Comparison of ENCODE assay signal across 10 cellular contexts in genomic region chr10:624312-624604, GRCh38.
DNase-seq lines count a peak whose midpoint lies in the region; ATAC-seq, FAIRE-seq and TF ChIP-seq lines count a peak whose summit lies in the region.
"Had no signal": no experiment of that assay in that cellular context is flagged by ENCODE, and none has a peak within 500 bp of the region (broad histone marks: within the 10 kb centered on the region; RNA-seq: fewer than 3 reads in every experiment).

No MANE protein-coding gene starts in this region.

- H3K27me3 ChIP-seq in BLaER1 treated with 17β-estradiol and CSF1 and Interleukin-3, amounts not matched to agents 10 nM and 100 nM = peaks cover 0 to 97% (median 16%) of the 10 kb centered on the region in 11 experiments; a peak in 14 of 22 replicates
- H3K27me3 ChIP-seq in astrocyte (ENCODE audit: insufficient read depth, low read length) (no peaks in the 10 kb centered on the region), HepG2 (ENCODE audit: control insufficient read depth in 1 of 2, insufficient read depth in 2 of 2, low read length in 2 of 2) (no peaks in the 10 kb centered on the region), sigmoid colon (no peaks in the 10 kb centered on the region)

- H3K27ac ChIP-seq in BLaER1 treated with 17β-estradiol and CSF1 and Interleukin-3, amounts not matched to agents 10 nM and 100 nM = peak overlapping the region in 2 of 11 experiments; percentile 22 to 62; a peak in 3 of 22 replicates
- H3K27ac ChIP-seq in astrocyte (ENCODE audit: low read depth, low read length) (peak overlapping the region; percentile 94), HepG2 (ENCODE audit: extremely low read length, insufficient read depth, low read length) (no peak overlapping the region), sigmoid colon (peak overlapping the region; percentile 88 to 93 (median 89))

- in situ Hi-C loops in HepG2 (cut with HindIII; ENCODE audit: extremely low pct_ligation_motif_present, low pct_unique_long_range_greater_than_20kb) = no loop called here

- H2AFZ ChIP-seq in astrocyte (ENCODE audit: low read depth, low read length) (no peak overlapping the region), HepG2 (ENCODE audit: low read length) (no peak overlapping the region)

- peaks cover 37 to 98% (median 93%) of the 10 kb centered on the region in 11 experiments; a peak in 21 of 22 replicates for H4K20me1 ChIP-seq in BLaER1 treated with 17β-estradiol and CSF1 and Interleukin-3, amounts not matched to agents 10 nM and 100 nM
- H4K20me1 ChIP-seq in astrocyte (ENCODE audit: insufficient read depth, low read length) (peaks cover 69% of the 10 kb centered on the region), HepG2 (ENCODE audit: insufficient read depth, low read length) (peaks cover 4% of the 10 kb centered on the region; the same call in 1 of the 2 replicates)

- no peak for TF ChIP-seq RAD21 in HepG2 (CRISPR knock-in tag; IDR thresholded peaks at IDR 0.05)

- no peaks in the 10 kb centered on the region for H3K36me3 ChIP-seq in BLaER1 treated with 17β-estradiol and CSF1 and Interleukin-3, amounts not matched to agents 10 nM and 100 nM
- H3K36me3 ChIP-seq in astrocyte (ENCODE audit: insufficient read depth, low read length) = no peaks in the 10 kb centered on the region
- no peaks in the 10 kb centered on the region for H3K36me3 ChIP-seq in HepG2 (replicated peaks in 1 of 2; ENCODE audit: control insufficient read depth in 1 of 2, insufficient read depth in 2 of 2, low read length in 2 of 2)
- no peaks in the 10 kb centered on the region for H3K36me3 ChIP-seq in sigmoid colon

- H3K4me2 ChIP-seq in BLaER1 treated with 17β-estradiol and CSF1 and Interleukin-3, amounts not matched to agents 10 nM and 100 nM = peak overlapping the region; percentile 62 to 94 (median 79)
- H3K4me2 ChIP-seq in astrocyte (ENCODE audit: low read length) = peak overlapping the region; percentile 85
- peak overlapping the region; percentile 86 for H3K4me2 ChIP-seq in HepG2 (ENCODE audit: low read depth, low read length)

- ATAC-seq in HepG2 = peak; percentile 46; the same call in 2 of the 3 replicates
- no peak for ATAC-seq in HG02759 (IDR thresholded peaks at IDR 0.05; ENCODE audit: unreplicated experiment)
- no peak for ATAC-seq in GM18873 (IDR thresholded peaks at IDR 0.05; ENCODE audit: low FRiP score, unreplicated experiment)
- ATAC-seq in HG03280 (IDR thresholded peaks at IDR 0.05; ENCODE audit: unreplicated experiment) = no peak

- TF ChIP-seq EP300 in HepG2 (IDR thresholded peaks at IDR 0.05; ENCODE audit: low read depth in 2 of 2, low read length in 2 of 2) = no peak
- TF ChIP-seq EP300 in HepG2 (CRISPR knock-in tag; IDR thresholded peaks at IDR 0.05; ENCODE audit: borderline replicate concordance) = no peak
- TF ChIP-seq EP300 in sigmoid colon (IDR thresholded peaks at IDR 0.05) = no peak

- H3K4me3 Mint-ChIP-seq in astrocyte (ENCODE audit: unreplicated experiment) = no peak overlapping the region

- peaks cover 58 to 92% (median 74%) of the 10 kb centered on the region in 10 experiments for H3K4me1 ChIP-seq in BLaER1 treated with 17β-estradiol and CSF1 and Interleukin-3, amounts not matched to agents 10 nM and 100 nM
- H3K4me1 ChIP-seq in astrocyte (ENCODE audit: insufficient read depth, low read length) = peaks cover 25% of the 10 kb centered on the region
- H3K4me1 ChIP-seq in HepG2 (ENCODE audit: insufficient read depth, low read length) = peaks cover 24% of the 10 kb centered on the region
- peaks cover 0 to 84% (median 77%) of the 10 kb centered on the region in 4 donors for H3K4me1 ChIP-seq in sigmoid colon

- intact Hi-C loops in HepG2 (cut with micrococcal nuclease; ENCODE audit: unreplicated experiment) (no loop called here), sigmoid colon (cut with DNase I) (loop anchor here (5.0 kb wide), 1 partner anchor 112 kb away; no protein-coding TSS in a partner anchor)

- no CpG with 5 or more reads among the region's 8 CpGs for WGBS in HepG2 (ENCODE audit: low lambda C conversion rate)
- WGBS in sigmoid colon, 2 donors = 73 to 85% methylated on average over 8 of the region's 8 CpGs

- H3K4me1 Mint-ChIP-seq in astrocyte (ENCODE audit: low read depth, unreplicated experiment) = peaks cover 44% of the 10 kb centered on the region

- no peak for TF ChIP-seq CTCF in astrocyte (IDR thresholded peaks at IDR 0.05; ENCODE audit: insufficient read depth, low read depth, low read length)
- TF ChIP-seq CTCF in HepG2 (CRISPR knock-in tag; IDR thresholded peaks at IDR 0.05) = no peak
- TF ChIP-seq CTCF in sigmoid colon (IDR thresholded peaks at IDR 0.05) = no peak

- no peaks in the 10 kb centered on the region for H3K9me3 ChIP-seq in BLaER1 treated with 17β-estradiol and CSF1 and Interleukin-3, amounts not matched to agents 10 nM and 100 nM (replicated peaks in 1 of 11)
- H3K9me3 ChIP-seq in astrocyte (ENCODE audit: insufficient read depth, low read depth, low read length) (no peaks in the 10 kb centered on the region), HepG2 (ENCODE audit: low read length) (no peaks in the 10 kb centered on the region), sigmoid colon (no peaks in the 10 kb centered on the region)

- TF ChIP-seq POLR2A in HepG2 (IDR thresholded peaks at IDR 0.05; ENCODE audit: insufficient read depth in 1 of 2, low read depth in 2 of 2, low read length in 2 of 2) (no peak), sigmoid colon (IDR thresholded peaks at IDR 0.05) (no peak)

- no peaks in the 10 kb centered on the region for H3K9me3 Mint-ChIP-seq in astrocyte (ENCODE audit: unreplicated experiment)

- FAIRE-seq in astrocyte (lab: Jason Lieb, UNC) = no peak
- FAIRE-seq in HepG2 (lab: Jason Lieb, UNC) = no peak

- H3K27me3 Mint-ChIP-seq in astrocyte (ENCODE audit: low read depth, unreplicated experiment) = no peaks in the 10 kb centered on the region

- H3K36me3 Mint-ChIP-seq in astrocyte (ENCODE audit: low read depth, unreplicated experiment) = peaks cover 14% of the 10 kb centered on the region

- peak overlapping the region; percentile 98 for H3K27ac Mint-ChIP-seq in astrocyte (ENCODE audit: unreplicated experiment)

- POLR2A ChIA-PET in HepG2 (lab: Yijun Ruan, JAX) = interaction anchor here (1.2 to 2.9 kb wide), 3 partner anchors 20 to 49 kb away, joined by 3 to 14 read pairs (median 4); no protein-coding TSS in a partner anchor

- H3K4me3 ChIP-seq in BLaER1 treated with 17β-estradiol and CSF1 and Interleukin-3, amounts not matched to agents 10 nM and 100 nM = no peak overlapping the region
- H3K4me3 ChIP-seq in astrocyte (ENCODE audit: insufficient read depth, low read depth, low read length) = no peak overlapping the region
- H3K4me3 ChIP-seq in HepG2 (replicated peaks in 1 of 3; ENCODE audit: insufficient read depth in 1 of 3, low read depth in 2 of 3, low read length in 3 of 3) = peak overlapping the region; percentile 18 to 64 (median 51); a peak in 5 of 6 replicates
- no peak overlapping the region for H3K4me3 ChIP-seq in sigmoid colon

- H3K79me2 ChIP-seq in astrocyte (ENCODE audit: insufficient read depth, low read length) = peaks cover 91% of the 10 kb centered on the region
- H3K79me2 ChIP-seq in HepG2 (ENCODE audit: insufficient read depth, low read length) = no peaks in the 10 kb centered on the region

- CTCF ChIA-PET in HepG2 (lab: Yijun Ruan, JAX; ENCODE audit: low intra/inter-chr PET ratio, low total read pairs) = no interaction called here

- H3K9ac ChIP-seq in BLaER1 treated with 17β-estradiol and CSF1 and Interleukin-3, amounts not matched to agents 10 nM and 100 nM = peak overlapping the region in 2 of 11 experiments; percentile 13 to 21; a peak in 3 of 22 replicates
- H3K9ac ChIP-seq in astrocyte (ENCODE audit: low read length) (peak overlapping the region; percentile 82), HepG2 (ENCODE audit: insufficient read depth, low read depth, low read length) (peak overlapping the region; percentile 52)

- no TSS peak for BruUV-seq in HepG2 (replicated peaks; lab: Mats Ljungman, UMichigan)

- no peak for DNase-seq in astrocyte (ENCODE audit: low read depth)
- no peak for DNase-seq in HepG2 (ENCODE audit: low spot score)
- DNase-seq in sigmoid colon = no peak
- DNase-seq in middle frontal gyrus (ENCODE audit: extremely low spot score, low spot score) = no peak
- DNase-seq: NCI-H526 treated with DMSO at 0.1 percent for 48 hours; stimulated activated naive CD4-positive, alpha-beta T cell treated with Interleukin-2 at 50 U/mL for 16 hours had no signal

TF ChIP-seq in HepG2, 621 proteins besides CTCF, POLR2A, EP300 and RAD21:
- no peak for TF ChIP-seq ZNF276 (CRISPR knock-in tag; IDR thresholded peaks at IDR 0.05; ENCODE audit: low read depth)

Comparison
In these comparisons a context has a peak if more than half of its experiments do, and no peak if none do; other contexts are left out.
1. H3K4me3 ChIP-seq: peak in HepG2 (3 of 3); none in BLaER1 treated with 17β-estradiol and CSF1 and Interleukin-3, amounts not matched to agents 10 nM and 100 nM (0 of 10), astrocyte (single experiment) and sigmoid colon (0 of 4).
2. Peak in every context shown above with its lines, with median percentiles within 50 percentile points of each other: H3K4me2 ChIP-seq.